8 cellular contexts compared by ENCODE assay signal in the genomic region with DNA sequence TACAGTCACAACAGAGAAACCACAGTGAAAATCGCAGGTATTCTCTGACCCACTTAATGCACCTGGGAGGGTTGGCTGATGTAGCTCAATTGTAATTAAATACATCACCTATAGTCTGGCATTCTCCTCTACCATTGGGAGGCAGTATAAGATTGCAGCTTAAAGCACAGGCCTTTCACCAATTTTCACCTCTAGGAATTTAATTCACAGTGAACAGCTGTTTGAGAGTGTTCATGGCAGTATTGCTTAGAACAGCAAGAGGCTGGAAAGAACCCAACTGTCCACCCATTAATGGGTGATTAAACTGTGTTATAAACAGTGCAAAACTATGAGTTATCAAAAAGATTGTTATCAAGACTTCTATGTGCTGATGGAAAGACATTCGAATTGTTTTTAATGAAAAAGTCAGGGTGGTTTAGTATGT. TPM values are rescaled to one million over a fixed set of nuclear protein-coding genes. Genes with fewer than 3 reads are reported as not detected.
A peak's percentile ranks its signal among the peaks of the same experiment; 100 is the strongest.
DNase-seq lines count a peak whose midpoint lies in the region; ATAC-seq and TF ChIP-seq lines count a peak whose summit lies in the region.

No MANE protein-coding gene starts in this region.

- DNase-seq in 8988T: peak; percentile 42
- DNase-seq in ELF-1 (ENCODE audit: low read depth, low spot score): peak; percentile 14
- DNase-seq in NCI-H1048 (lab: John Stamatoyannopoulos, UW): peak; percentile 17
- DNase-seq in T follicular helper cell (ENCODE audit: low read depth): peak; percentile 6
- peak; percentile 46 for DNase-seq in epithelial cell of proximal tubule (ENCODE audit: low read depth)
- peak in 7 of 10 donors; percentile 12 to 79 (median 28) for DNase-seq in naive thymus-derived CD8-positive, alpha-beta T cell
- no peak for DNase-seq in posterior vena cava (ENCODE audit: low spot score)

- H3K27me3 Mint-ChIP-seq in naive thymus-derived CD8-positive, alpha-beta T cell: no peaks in the 10 kb centered on the region

- ATAC-seq in naive thymus-derived CD8-positive, alpha-beta T cell: peak; percentile 38 to 48
- ATAC-seq in GM18870 (IDR thresholded peaks at IDR 0.05; ENCODE audit: unreplicated experiment): no peak

- intact Hi-C loops in posterior vena cava (cut with DNase I): loop anchor here in 1 of 2 donors (10.0 kb wide), 1 partner anchor 50 kb away; the partner anchor contains the start of gene TRPC4AP

- peak overlapping the region; percentile 36 to 69 (median 63) for H3K4me3 Mint-ChIP-seq in naive thymus-derived CD8-positive, alpha-beta T cell

- H3K9me3 Mint-ChIP-seq in naive thymus-derived CD8-positive, alpha-beta T cell: no peaks in the 10 kb centered on the region

- peaks cover 13 to 50% (median 42%) of the 10 kb centered on the region in 4 donors for H3K4me1 Mint-ChIP-seq in naive thymus-derived CD8-positive, alpha-beta T cell

- POLR2A ChIA-PET in naive thymus-derived CD8-positive, alpha-beta T cell (lab: Charles Lee): interaction anchor here (0.6 to 4.0 kb wide), 4 partner anchors 16 to 360 kb away, joined by 5 to 20 read pairs (median 7); partner anchors contain the start of gene MMP24OS

- no peak overlapping the region for H3K4me3 ChIP-seq in epithelial cell of proximal tubule (ENCODE audit: low read depth, low read length)

- H3K27ac Mint-ChIP-seq in naive thymus-derived CD8-positive, alpha-beta T cell: peak overlapping the region in 8 of 10 donors; percentile 2 to 94 (median 68)

- H3K36me3 Mint-ChIP-seq in naive thymus-derived CD8-positive, alpha-beta T cell: peaks cover 0 to 52% (median 10%) of the 10 kb centered on the region in 3 donors

- peak; percentile 96 for TF ChIP-seq CTCF in epithelial cell of proximal tubule (conservative IDR thresholded peaks at IDR 0.05; ENCODE audit: low read depth, low read length)

RNA-seq across cellular contexts. Expression of gene EDEM2, which starts 2.0 kb away (rescaled TPM):
- total RNA-seq in epithelial cell of proximal tubule (20.4 and 35.2 TPM in 2 replicates), posterior vena cava (10 to 100 TPM; 27.9 to 30.6 TPM)
- 10 to 100 TPM; 24.2 to 24.8 TPM for total RNA-seq in naive thymus-derived CD8-positive, alpha-beta T cell
- 10 to 100 TPM; 35.2 to 38.2 (median 37.6) TPM for polyA plus RNA-seq in naive thymus-derived CD8-positive, alpha-beta T cell

RNA-seq across cellular contexts. Expression of gene PROCR, which starts 26.7 kb away (rescaled TPM):
- total RNA-seq in epithelial cell of proximal tubule (39.3 and 56.6 TPM in 2 replicates), posterior vena cava (100 to 1,000 TPM; 181 to 239 TPM)
- 1 to 10 TPM; 3.2 to 4.0 TPM for total RNA-seq in naive thymus-derived CD8-positive, alpha-beta T cell
- 1 to 10 TPM; 5.9 to 8.5 (median 6.0) TPM for polyA plus RNA-seq in naive thymus-derived CD8-positive, alpha-beta T cell

RNA-seq across cellular contexts. Expression of gene TRPC4AP, which starts 52.5 kb away (rescaled TPM):
- total RNA-seq in epithelial cell of proximal tubule (58.6 and 82.2 TPM in 2 replicates), posterior vena cava (10 to 100 TPM; 42.6 to 48.9 TPM)
- total RNA-seq in naive thymus-derived CD8-positive, alpha-beta T cell: 10 to 100 TPM; 75.4 to 77.6 TPM
- polyA plus RNA-seq in naive thymus-derived CD8-positive, alpha-beta T cell: 10 to 100 TPM; 54.7 to 57.8 (median 56.5) TPM
